In genomic region chr2:75646583-75647425, GRCh38 we compare ENCODE assay signal across 8 cellular contexts. TPM values are rescaled to one million over a fixed set of nuclear protein-coding genes. Genes with fewer than 3 reads are reported as not detected.
A peak's percentile ranks its signal among the peaks of the same experiment; 100 is the strongest.
DNase-seq lines count a peak whose midpoint lies in the region; ATAC-seq, FAIRE-seq and TF ChIP-seq lines count a peak whose summit lies in the region.

Gene MRPL19, plus strand, starts transcription at chr2:75646783. Its CDS starts 25 bp downstream, at chr2:75646808.

- H3K9me3 ChIP-seq in ascending aorta (no peaks in the 10 kb centered on the region), vagina (no peaks in the 10 kb centered on the region)

- peak; percentile 91 for FAIRE-seq in GM18507 (lab: Jason Lieb, UNC)

- H3K27ac ChIP-seq in ascending aorta: peak within 1 kb of the TSS; percentile 56 to 71
- peak within 1 kb of the TSS; percentile 71 for H3K27ac ChIP-seq in rectal smooth muscle tissue (ENCODE audit: low read depth, low read length)
- peak within 1 kb of the TSS; percentile 76 for H3K27ac ChIP-seq in vagina

- peak within 1 kb of the TSS; percentile 71 for H3K9ac ChIP-seq in rectal smooth muscle tissue (ENCODE audit: low read length)

- H3K27me3 ChIP-seq in ascending aorta (no peaks in the 10 kb centered on the region), rectal smooth muscle tissue (ENCODE audit: control insufficient read depth, insufficient read depth, low read length) (no peaks in the 10 kb centered on the region), vagina (no peaks in the 10 kb centered on the region)

- H3K4me1 ChIP-seq in ascending aorta (peaks cover 0 to 5% of the 10 kb centered on the region in 2 donors), rectal smooth muscle tissue (ENCODE audit: control insufficient read depth, insufficient read depth, low read length) (peaks cover 3% of the 10 kb centered on the region), vagina (peaks cover 22% of the 10 kb centered on the region)

- intact Hi-C loops in ascending aorta (cut with DNase I): loop anchor here (5.0 kb wide), 1 partner anchor 65 kb away; the partner anchor contains the start of gene GCFC2
- intact Hi-C loops in vagina (cut with DNase I): no loop called here

- peak; percentile 91 for ATAC-seq in HG02970 (IDR thresholded peaks at IDR 0.05; ENCODE audit: low FRiP score, unreplicated experiment)

- H3K4me3 ChIP-seq in ascending aorta (peak within 1 kb of the TSS; percentile 83 to 92), rectal smooth muscle tissue (ENCODE audit: low read length) (peak within 1 kb of the TSS; percentile 96), vagina (peak within 1 kb of the TSS; percentile 96 to 99)

- no peak for TF ChIP-seq CTCF in ascending aorta (IDR thresholded peaks at IDR 0.05)
- peak in 1 of 3 experiments; percentile 25 for TF ChIP-seq CTCF in vagina (IDR thresholded peaks at IDR 0.05)

- no peak for TF ChIP-seq POLR2A in vagina (IDR thresholded peaks at IDR 0.05)

- H3K36me3 ChIP-seq in ascending aorta: peaks cover 4 to 6% of the 10 kb centered on the region in 2 donors
- H3K36me3 ChIP-seq in rectal smooth muscle tissue (ENCODE audit: control insufficient read depth, insufficient read depth, low read length): peaks cover 4% of the 10 kb centered on the region
- H3K36me3 ChIP-seq in vagina: peaks cover 0 to 14% of the 10 kb centered on the region in 2 donors

- peak; percentile 90 for DNase-seq in GM18507 (ENCODE audit: extremely low spot score, insufficient read length, low read depth)
- peak; percentile 59 to 76 for DNase-seq in NCI-H1930 (lab: John Stamatoyannopoulos, UW)
- DNase-seq in T-helper 22 cell (ENCODE audit: low read depth): peak; percentile 64
- peak; percentile 46 to 92 for DNase-seq in ascending aorta (ENCODE audit: low spot score in 2 of 2)
- peak; percentile 91 for DNase-seq in hepatic stellate cell (ENCODE audit: low spot score)
- no peak for DNase-seq in vagina (ENCODE audit: extremely low spot score in 2 of 2)

RNA-seq across cellular contexts. Expression of gene MRPL19, which starts in this region (rescaled TPM):
- 166 TPM for total RNA-seq in ascending aorta
- total RNA-seq in vagina: 34.1 TPM

Comparison
In these comparisons a context has a peak if more than half of its experiments do, and no peak if none do; other contexts are left out.
1. DNase-seq: peak in GM18507 (single experiment), NCI-H1930 (2 of 2), T-helper 22 cell (single experiment), ascending aorta (2 of 2) and hepatic stellate cell (single experiment); none in vagina (0 of 2).
2. Peak in every context shown above with its lines, with median percentiles within 50 percentile points of each other: H3K27ac ChIP-seq and H3K4me3 ChIP-seq.